In the genomic region with DNA sequence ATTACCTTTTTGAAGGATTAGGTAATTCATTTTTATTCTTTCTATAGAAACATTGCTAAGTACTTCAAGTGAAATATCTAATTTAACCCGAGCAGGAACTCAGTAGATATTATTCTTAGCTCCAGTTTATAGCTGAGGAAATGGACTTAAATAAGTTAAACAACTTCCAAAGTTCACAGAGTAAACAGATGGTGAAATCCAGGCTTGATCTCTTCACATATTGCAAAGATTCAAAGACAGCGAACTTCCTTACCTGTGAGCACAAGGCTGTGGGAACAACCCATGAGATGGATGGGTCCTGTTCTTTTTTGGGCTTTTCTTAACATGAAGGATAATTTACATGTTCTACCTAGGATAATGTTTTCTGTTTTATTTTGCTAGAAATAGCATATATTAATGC, we compare ENCODE assay signal across 33 cellular contexts.
"Had no signal": no experiment of that assay in that cellular context is flagged by ENCODE, and none has a peak within 500 bp of the region (broad histone marks: within the 10 kb centered on the region; RNA-seq: fewer than 3 reads in every experiment).

No MANE protein-coding gene starts in this region.

- H3K4me3 ChIP-seq: adrenal gland, body of pancreas, breast epithelium had no signal

- H3K27ac ChIP-seq: adrenal gland, body of pancreas, brain microvascular endothelial cell, breast epithelium, VCaP had no signal

- ATAC-seq: activated CD4-positive, alpha-beta T cell treated with anti-CD3 and anti-CD28 coated beads for 36 hours; activated CD4-positive, CD25-positive, alpha-beta regulatory T cell treated with anti-CD3 and anti-CD28 coated beads, Interleukin-2, amount 50 U/mL, for 24 hours; activated CD8-positive, alpha-beta memory T cell treated with anti-CD3 and anti-CD28 coated beads, Interleukin-2, amount 10 ng/mL, durations not matched to agents 7 days and 5 days; activated CD8-positive, alpha-beta T cell treated with anti-CD3 and anti-CD28 coated beads, Interleukin-2, amount 10 ng/mL, durations not matched to agents 7 days and 5 days; activated naive CD4-positive, alpha-beta T cell treated with anti-CD3 and anti-CD28 coated beads, Interleukin-2, amount 50 U/mL, for 72 hours; activated T-cell treated with anti-CD3 and anti-CD28 coated beads, Interleukin-2, amount 50 U/mL, for 4 hours; activated T-cell treated with anti-CD3 and anti-CD28 coated beads, Interleukin-2, amount 50 U/mL, for 72 hours; activated T-helper 17 cell treated with anti-CD3 and anti-CD28 coated beads, Interleukin-2, amount 50 U/mL, for 72 hours; body of pancreas had no signal

- DNase-seq: activated CD4-positive, alpha-beta memory T cell treated with anti-CD3 and anti-CD28 coated beads, Interleukin-2, amount 10 ng/mL, durations not matched to agents 7 days and 5 days; activated CD4-positive, alpha-beta T cell treated with anti-CD3 and anti-CD28 coated beads for 1 hour; activated CD4-positive, alpha-beta T cell treated with anti-CD3 and anti-CD28 coated beads for 36 hours; activated CD4-positive, alpha-beta T cell treated with anti-CD3 and anti-CD28 coated beads for 48 hours; activated CD4-positive, alpha-beta T cell treated with anti-CD3 and anti-CD28 coated beads, Interleukin-2, amount 10 ng/mL, durations not matched to agents 7 days and 5 days; activated CD4-positive, alpha-beta T cell treated with anti-CD3 and anti-CD28 coated beads, Interleukin-2, amount 50 U/mL, for 48 hours; activated CD4-positive, CD25-positive, alpha-beta regulatory T cell; activated CD8-positive, alpha-beta memory T cell treated with anti-CD3 and anti-CD28 coated beads for 24 hours; activated CD8-positive, alpha-beta memory T cell treated with anti-CD3 and anti-CD28 coated beads, Interleukin-2, amount 10 ng/mL, durations not matched to agents 7 days and 5 days; activated CD8-positive, alpha-beta memory T cell treated with anti-CD3 and anti-CD28 coated beads, Interleukin-2, amount 50 U/mL, for 48 hours; activated CD8-positive, alpha-beta T cell treated with anti-CD3 and anti-CD28 coated beads, Interleukin-2, amount 10 ng/mL, durations not matched to agents 7 days and 5 days; activated effector memory CD4-positive, alpha-beta T cell treated with anti-CD3 and anti-CD28 coated beads, Interleukin-2, amount 50 U/mL, for 16 hours; activated gamma-delta T cell treated with Interleukin-2 at 50 U/mL for 16 hours; activated naive CD4-positive, alpha-beta T cell; activated naive CD4-positive, alpha-beta T cell treated with anti-CD3 and anti-CD28 coated beads for 36 hours; activated naive CD4-positive, alpha-beta T cell treated with anti-CD3 and anti-CD28 coated beads, Interleukin-2, amount 50 U/mL, for 16 hours; activated naive CD8-positive, alpha-beta T cell treated with anti-CD3 and anti-CD28 coated beads for 36 hours; activated T-cell treated with anti-CD3 and anti-CD28 coated beads, Interleukin-2, amount 50 U/mL, for 4 hours; activated T-cell treated with anti-CD3 and anti-CD28 coated beads, Interleukin-2, amount 50 U/mL, for 72 hours; adrenal gland; amniotic stem cell; aorta; body of pancreas; brain microvascular endothelial cell; central memory CD4-positive, alpha-beta T cell; T-helper 2 cell; T-helper 9 cell had no signal

- H3K36me3 ChIP-seq: adrenal gland, brain microvascular endothelial cell, breast epithelium had no signal

- H3K27me3 ChIP-seq: adrenal gland, body of pancreas, brain microvascular endothelial cell, breast epithelium had no signal

- FAIRE-seq: astrocyte had no signal

- H3K4me1 ChIP-seq: adrenal gland, body of pancreas, breast epithelium had no signal

- H3K9me3 ChIP-seq: adrenal gland, body of pancreas, breast epithelium had no signal
